In the genomic region with DNA sequence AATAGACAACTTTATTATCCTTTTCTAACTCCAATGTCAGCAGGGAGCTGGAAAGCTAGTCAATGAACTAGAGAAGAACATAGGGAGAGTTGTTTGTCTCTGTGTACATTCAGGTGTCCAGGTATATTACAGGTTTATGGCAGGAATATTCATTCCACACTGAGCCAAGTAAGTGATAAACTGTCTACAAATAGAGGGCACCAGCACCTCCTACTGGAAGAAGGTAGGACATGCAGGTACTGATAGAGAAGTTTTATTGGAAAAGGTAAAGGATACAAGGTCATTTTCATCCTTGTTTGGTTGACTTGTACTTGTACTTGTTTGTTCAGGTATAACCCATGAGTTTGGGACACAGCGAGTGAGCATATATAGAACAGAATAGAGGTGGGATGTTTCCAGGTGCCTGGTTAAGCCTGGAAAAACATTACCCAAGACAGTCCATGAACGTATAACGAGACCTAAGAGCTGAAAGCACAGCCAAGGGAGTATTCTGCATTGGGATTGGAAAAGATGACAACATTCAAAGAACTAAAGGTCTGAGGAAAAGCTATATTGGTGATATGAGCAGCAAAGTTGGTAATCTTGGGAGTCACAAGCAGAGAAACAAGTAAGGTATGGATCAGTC, we compare ENCODE assay signal across 8 cellular contexts.
DNase-seq lines count a peak whose midpoint lies in the region; ATAC-seq and TF ChIP-seq lines count a peak whose summit lies in the region.

No MANE protein-coding gene starts in this region.

- H3K36me3 ChIP-seq in heart right ventricle: no peaks in the 10 kb centered on the region

- TF ChIP-seq POLR2A in NB4 (IDR thresholded peaks at IDR 0.05; ENCODE audit: extremely low read depth, insufficient read length): no peak

- H3K4me3 ChIP-seq in heart right ventricle: no peak overlapping the region
- H3K4me3 ChIP-seq in NB4 (ENCODE audit: low read depth, low read length): no peak overlapping the region
- H3K4me3 ChIP-seq in cardiac fibroblast (replicated peaks in 1 of 2; ENCODE audit: low read depth in 2 of 2, low read length in 2 of 2): no peak overlapping the region

- no peaks in the 10 kb centered on the region for H3K9me3 Mint-ChIP-seq in neural crest cell

- ATAC-seq in heart right ventricle (peak in 1 of 8 donors; percentile 50), Right ventricle myocardium inferior (no peak), HG02973 (IDR thresholded peaks at IDR 0.05; ENCODE audit: unreplicated experiment) (no peak), GM21367 (IDR thresholded peaks at IDR 0.05; ENCODE audit: unreplicated experiment) (no peak)

- H3K27ac ChIP-seq in heart right ventricle: no peak overlapping the region

- no peaks in the 10 kb centered on the region for H3K36me3 Mint-ChIP-seq in neural crest cell (ENCODE audit: low read depth)

- no peak overlapping the region for H3K4me3 Mint-ChIP-seq in neural crest cell

- no peak overlapping the region for H3K27ac Mint-ChIP-seq in neural crest cell (ENCODE audit: unreplicated experiment)

- WGBS in heart right ventricle, 2 donors: 68 to 75% methylated on average over 3 of the region's 3 CpGs

- TF ChIP-seq CTCF in heart right ventricle (IDR thresholded peaks at IDR 0.05) (peak; percentile 27 to 72 (median 63)), NB4 (IDR thresholded peaks at IDR 0.05; ENCODE audit: low read depth, low read length) (peak; percentile 88), cardiac fibroblast (IDR thresholded peaks at IDR 0.05; ENCODE audit: low read depth, low read length) (peak; percentile 82), neural crest cell (conservative IDR thresholded peaks at IDR 0.05) (peak; percentile 74)

- H3K27me3 Mint-ChIP-seq in neural crest cell (ENCODE audit: low read depth): no peaks in the 10 kb centered on the region

- no peaks in the 10 kb centered on the region for H3K4me1 Mint-ChIP-seq in neural crest cell

- intact Hi-C loops in heart right ventricle (cut with DNase I) (loop anchor here in 1 of 10 donors (5.0 kb wide), 1 partner anchor 57 kb away; no protein-coding TSS in a partner anchor), Right ventricle myocardium inferior (cut with DNase I) (no loop called here)

- DNase-seq in heart right ventricle (no peak), Right ventricle myocardium inferior (ENCODE audit: missing footprints) (no peak), NB4 (ENCODE audit: low read depth) (peak; percentile 52), cardiac fibroblast (ENCODE audit: low read depth in 2 of 2) (peak; percentile 53 to 70), neural crest cell (ENCODE audit: low read depth, low spot score) (no peak)
- DNase-seq in stimulated activated CD4-positive, alpha-beta T cell treated with anti-CD3 and anti-CD28 coated beads, Interleukin-4, amount 100 ng/mL, for 4 hours: no peak

- no peaks in the 10 kb centered on the region for H3K27me3 ChIP-seq in heart right ventricle

- H3K4me1 ChIP-seq in heart right ventricle: peaks cover 0 to 11% (median 0%) of the 10 kb centered on the region in 9 donors

- H3K9me3 ChIP-seq in heart right ventricle: peaks cover 0 to 5% (median 0%) of the 10 kb centered on the region in 11 donors

Comparison
In these comparisons a context has a peak if more than half of its experiments do, and no peak if none do; other contexts are left out.
1. DNase-seq: peak in NB4 (single experiment) and cardiac fibroblast (2 of 2); none in heart right ventricle (0 of 2), Right ventricle myocardium inferior (single experiment), neural crest cell (single experiment) and stimulated activated CD4-positive, alpha-beta T cell treated with anti-CD3 and anti-CD28 coated beads, Interleukin-4, amount 100 ng/mL, for 4 hours (0 of 2).
2. Peak in every context shown above with its lines, with median percentiles within 50 percentile points of each other: CTCF ChIP-seq.